10 cellular contexts compared by ENCODE assay signal in genomic region chr1:36199934-36200741, GRCh38. TPM values are rescaled to one million over a fixed set of nuclear protein-coding genes. Genes with fewer than 3 reads are reported as not detected.
DNase-seq lines count a peak whose midpoint lies in the region; ATAC-seq and TF ChIP-seq lines count a peak whose summit lies in the region.
"Had no signal": no experiment of that assay in that cellular context is flagged by ENCODE, and none has a peak within 500 bp of the region (broad histone marks: within the 10 kb centered on the region; RNA-seq: fewer than 3 reads in every experiment).

No MANE protein-coding gene starts in this region.

- ATAC-seq in heart right ventricle (peak in 6 of 8 donors; percentile 10 to 72 (median 36)), HG03521 (IDR thresholded peaks at IDR 0.05; ENCODE audit: unreplicated experiment) (no peak)

- WGBS in adrenal gland, 4 donors = 43 to 47% (median 46%) methylated on average over 13 of the region's 13 CpGs
- WGBS in heart right ventricle, 2 donors = 35 to 40% methylated on average over 13 of the region's 13 CpGs

- no peak overlapping the region for H3K4me3 ChIP-seq in adrenal gland
- no peak overlapping the region for H3K4me3 ChIP-seq in heart right ventricle

- DNase-seq in HT1080 (ENCODE audit: low read depth) (peak; percentile 58), adrenal gland (peak in 6 of 7 donors; percentile 62 to 79 (median 76)), heart right ventricle (no peak), substantia nigra (lab: John Stamatoyannopoulos, UW) (peak in 6 of 49 donors; percentile 9 to 29 (median 14)), NCI-H345 (lab: John Stamatoyannopoulos, UW) (no peak), amniotic stem cell (lab: John Stamatoyannopoulos, UW) (no peak)
- DNase-seq: activated effector memory CD4-positive, alpha-beta T cell treated with anti-CD3 and anti-CD28 coated beads, Interleukin-2, amount 50 U/mL, for 16 hours; NCI-H146; stimulated activated CD4-positive, alpha-beta T cell treated with anti-CD3 and anti-CD28 coated beads, Interleukin-4, amount 100 ng/mL, for 24 hours had no signal

- H3K36me3 ChIP-seq in adrenal gland (replicated peaks in 1 of 2) (no peaks in the 10 kb centered on the region), heart right ventricle (no peaks in the 10 kb centered on the region)

- TF ChIP-seq POLR2A in adrenal gland (IDR thresholded peaks at IDR 0.05) = peak in 1 of 2 donors; percentile 21

- intact Hi-C loops in adrenal gland (cut with DNase I) = no loop called here
- intact Hi-C loops in heart right ventricle (cut with DNase I) = loop anchor here in 2 of 10 donors (5.0 to 10.0 kb wide), 2 partner anchors 85 to 87 kb away; no protein-coding TSS in a partner anchor

- peak overlapping the region in 4 of 5 donors; percentile 25 to 60 (median 51) for H3K27ac ChIP-seq in adrenal gland
- H3K27ac ChIP-seq in heart right ventricle = peak overlapping the region; percentile 31 to 87 (median 62)
- H3K27ac ChIP-seq in substantia nigra (ENCODE audit: low read depth, low read length, poor library complexity, severe bottlenecking) = peak overlapping the region; percentile 67

- peaks cover 18 to 20% of the 10 kb centered on the region in 2 donors for H3K4me1 ChIP-seq in adrenal gland (replicated peaks in 1 of 2)
- H3K4me1 ChIP-seq in heart right ventricle = peaks cover 5 to 47% (median 24%) of the 10 kb centered on the region in 9 donors

- H3K9me3 ChIP-seq in adrenal gland (replicated peaks in 1 of 3) (no peaks in the 10 kb centered on the region), heart right ventricle (no peaks in the 10 kb centered on the region)

- TF ChIP-seq CTCF in adrenal gland (IDR thresholded peaks at IDR 0.05) (no peak), heart right ventricle (IDR thresholded peaks at IDR 0.05) (no peak)

- H3K27me3 ChIP-seq in adrenal gland (no peaks in the 10 kb centered on the region), heart right ventricle (no peaks in the 10 kb centered on the region)

RNA-seq across cellular contexts. Expression of gene THRAP3, which starts 24.1 kb away (rescaled TPM):
- total RNA-seq in HT1080 (2014; rRNA removed; shearing (Covaris generic)) = 92.0 and 93.0 TPM in 2 replicates
- 65.5 and 72.6 TPM in 2 replicates for polyA plus RNA-seq in HT1080 (2015; cell fraction: cytosol; rRNA removed)
- polyA plus RNA-seq in HT1080 (2015; cell fraction: nucleus; rRNA removed) = 202 and 209 TPM in 2 replicates
- total RNA-seq in adrenal gland (100 to 1,000 TPM in 2 of 8 donors, 10 to 100 TPM in 6; 75.1 to 120 (median 87.5) TPM), heart right ventricle (100 to 1,000 TPM in 5 of 10 donors, 10 to 100 TPM in 5; 85.3 to 109 (median 100) TPM)
- polyA plus RNA-seq in adrenal gland (100 to 1,000 TPM in 1 of 3 donors, 10 to 100 TPM in 2; 34.4 to 108 (median 39.6) TPM), heart right ventricle (10 to 100 TPM; 22.8 to 35.1 TPM)

RNA-seq across cellular contexts. Expression of gene MAP7D1, which starts 44.2 kb away (rescaled TPM):
- 200 and 234 TPM in 2 replicates for total RNA-seq in HT1080 (2014; rRNA removed; shearing (Covaris generic))
- 173 and 193 TPM in 2 replicates for polyA plus RNA-seq in HT1080 (2015; cell fraction: cytosol; rRNA removed)
- polyA plus RNA-seq in HT1080 (2015; cell fraction: nucleus; rRNA removed) = 131 and 147 TPM in 2 replicates
- 100 to 1,000 TPM in 1 of 8 donors, 10 to 100 TPM in 7; 60.2 to 121 (median 76.8) TPM for total RNA-seq in adrenal gland
- polyA plus RNA-seq in adrenal gland = 10 to 100 TPM; 39.7 to 79.9 (median 47.2) TPM
- 100 to 1,000 TPM; 277 to 364 (median 325) TPM for total RNA-seq in heart right ventricle
- polyA plus RNA-seq in heart right ventricle = 100 to 1,000 TPM; 176 to 225 TPM

RNA-seq across cellular contexts. Expression of gene TRAPPC3, which starts 50.9 kb away (rescaled TPM):
- 97.2 and 112 TPM in 2 replicates for total RNA-seq in HT1080 (2014; rRNA removed; shearing (Covaris generic))
- polyA plus RNA-seq in HT1080 (2015; cell fraction: cytosol; rRNA removed) = 141 and 145 TPM in 2 replicates
- polyA plus RNA-seq in HT1080 (2015; cell fraction: nucleus; rRNA removed) = 75.1 and 98.2 TPM in 2 replicates
- total RNA-seq in adrenal gland (100 to 1,000 TPM in 6 of 8 donors, 10 to 100 TPM in 2; 74.6 to 182 (median 133) TPM), heart right ventricle (10 to 100 TPM; 41.6 to 62.6 (median 48.4) TPM)
- polyA plus RNA-seq in adrenal gland (100 to 1,000 TPM in 1 of 3 donors, 10 to 100 TPM in 2; 54.0 to 106 (median 65.1) TPM), heart right ventricle (10 to 100 TPM; 33.6 to 73.8 TPM)

Comparison
In these comparisons a context has a peak if more than half of its experiments do, and no peak if none do; other contexts are left out.
1. DNase-seq: peak in HT1080 (single experiment) and adrenal gland (6 of 7); none in heart right ventricle (0 of 2), NCI-H345 (single experiment) and amniotic stem cell (single experiment).
2. Peak in every context shown above with its lines, with median percentiles within 50 percentile points of each other: H3K27ac ChIP-seq.